Comparison of ENCODE assay signal across 35 cellular contexts in genomic region chr3:37708789-37709188, GRCh38.
"Had no signal": no experiment of that assay in that cellular context is flagged by ENCODE, and none has a peak within 500 bp of the region (broad histone marks: within the 10 kb centered on the region; RNA-seq: fewer than 3 reads in every experiment).

No MANE protein-coding gene starts in this region.

- H3K36me3 Mint-ChIP-seq: activated CD4-positive, alpha-beta memory T cell treated with anti-CD3 and anti-CD28 coated beads for 36 hours; activated naive CD4-positive, alpha-beta T cell treated with anti-CD3 and anti-CD28 coated beads, Interleukin-2, amount 50 U/mL, for 72 hours; activated naive CD8-positive, alpha-beta T cell treated with anti-CD3 and anti-CD28 coated beads for 36 hours had no signal

- H3K27me3 ChIP-seq: adrenal gland, body of pancreas, brain microvascular endothelial cell, breast epithelium had no signal

- H3K4me3 ChIP-seq: adrenal gland, body of pancreas, breast epithelium had no signal

- H3K9me3 ChIP-seq: adrenal gland, body of pancreas, breast epithelium had no signal

- H3K4me3 Mint-ChIP-seq: activated B cell treated with CpG ODN at 0.5 μM for 24 hours; activated CD4-positive, alpha-beta memory T cell treated with anti-CD3 and anti-CD28 coated beads for 36 hours; activated CD4-positive, alpha-beta T cell treated with anti-CD3 and anti-CD28 coated beads, Interleukin-2, amount 10 ng/mL, durations not matched to agents 24 days and 14 days; activated CD8-positive, alpha-beta T cell treated with anti-CD3 and anti-CD28 coated beads for 36 hours; activated naive CD4-positive, alpha-beta T cell treated with anti-CD3 and anti-CD28 coated beads for 36 hours; activated naive CD8-positive, alpha-beta T cell treated with anti-CD3 and anti-CD28 coated beads for 36 hours; activated T-cell treated with anti-CD3 and anti-CD28 coated beads, Interleukin-2, amount 50 U/mL, for 4 hours; activated T-cell treated with anti-CD3 and anti-CD28 coated beads, Interleukin-2, amount 50 U/mL, for 72 hours; activated T-helper 1 cell treated with anti-CD3 and anti-CD28 coated beads, Interleukin-12 subunit alpha, Interleukin-12 subunit beta, Interleukin-2, Interleukin-4 antibody, amounts not matched to agents 30 ng/mL and 10 ng/mL and 1 ng/mL, durations not matched to agents 14 hours and 24 hours and 36 hours; activated T-helper 17 cell treated with anti-CD3 and anti-CD28 coated beads, Interleukin-2, amount 50 U/mL, for 72 hours; T-helper 1 cell treated with Interleukin-12 subunit alpha and Interleukin-12 subunit beta and Interleukin-4 antibody, amounts not matched to agents 30 μg/mL and 1 μg/mL, for 36 hours; T-helper 2 cell treated with Interferon-gamma antibody and Interleukin-4, amounts not matched to agents 5 μg/mL and 100 μg/mL, for 36 hours had no signal

- H3K27ac Mint-ChIP-seq: activated B cell treated with CpG ODN at 0.5 μM for 24 hours; activated CD4-positive, alpha-beta memory T cell treated with anti-CD3 and anti-CD28 coated beads for 36 hours; activated CD4-positive, alpha-beta T cell treated with anti-CD3 and anti-CD28 coated beads, Interleukin-2, amount 10 ng/mL, durations not matched to agents 24 days and 14 days; activated CD8-positive, alpha-beta T cell treated with anti-CD3 and anti-CD28 coated beads for 36 hours; activated naive CD4-positive, alpha-beta T cell treated with anti-CD3 and anti-CD28 coated beads for 36 hours; activated naive CD4-positive, alpha-beta T cell treated with anti-CD3 and anti-CD28 coated beads, Interleukin-2, amount 50 U/mL, for 72 hours; activated naive CD8-positive, alpha-beta T cell treated with anti-CD3 and anti-CD28 coated beads for 36 hours; activated T-cell treated with anti-CD3 and anti-CD28 coated beads, Interleukin-2, amount 50 U/mL, for 72 hours; activated T-helper 1 cell treated with anti-CD3 and anti-CD28 coated beads, Interleukin-12 subunit alpha, Interleukin-12 subunit beta, Interleukin-2, Interleukin-4 antibody, amounts not matched to agents 30 ng/mL and 10 ng/mL and 1 ng/mL, durations not matched to agents 14 hours and 24 hours and 36 hours; activated T-helper 17 cell treated with anti-CD3 and anti-CD28 coated beads, Interleukin-2, amount 50 U/mL, for 72 hours; T-helper 1 cell treated with Interleukin-12 subunit alpha and Interleukin-12 subunit beta and Interleukin-4 antibody, amounts not matched to agents 30 μg/mL and 1 μg/mL, for 36 hours; T-helper 2 cell treated with Interferon-gamma antibody and Interleukin-4, amounts not matched to agents 5 μg/mL and 100 μg/mL, for 36 hours had no signal

- H3K4me1 ChIP-seq: body of pancreas, breast epithelium had no signal

- H3K27ac ChIP-seq: body of pancreas, brain microvascular endothelial cell, breast epithelium, VCaP had no signal

- H3K36me3 ChIP-seq: adrenal gland, brain microvascular endothelial cell, breast epithelium had no signal

- DNase-seq: activated B cell treated with CpG ODN at 0.5 μM for 24 hours; activated CD4-positive, alpha-beta memory T cell treated with anti-CD3 and anti-CD28 coated beads for 36 hours; activated CD4-positive, alpha-beta T cell treated with anti-CD3 and anti-CD28 coated beads for 4 hours; activated CD4-positive, alpha-beta T cell treated with anti-CD3 and anti-CD28 coated beads, Interleukin-2, amount 10 ng/mL, durations not matched to agents 24 days and 14 days; activated CD4-positive, alpha-beta T cell treated with anti-CD3 and anti-CD28 coated beads, Interleukin-2, amount 50 U/mL, for 1 hour; activated CD4-positive, alpha-beta T cell treated with anti-CD3 and anti-CD28 coated beads, Interleukin-2, amount 50 U/mL, for 4 hours; activated CD4-positive, CD25-positive, alpha-beta regulatory T cell treated with anti-CD3 and anti-CD28 coated beads, Interleukin-2, amount 50 U/mL, for 72 hours; activated CD8-positive, alpha-beta memory T cell treated with anti-CD3 and anti-CD28 coated beads, Interleukin-2, amount 50 U/mL, for 4 hours; activated CD8-positive, alpha-beta T cell treated with anti-CD3 and anti-CD28 coated beads for 36 hours; activated effector memory CD4-positive, alpha-beta T cell treated with anti-CD3 and anti-CD28 coated beads, Interleukin-2, amount 50 U/mL, for 16 hours; activated gamma-delta T cell treated with Interleukin-2 at 50 U/mL for 16 hours; activated naive CD4-positive, alpha-beta T cell; activated naive CD4-positive, alpha-beta T cell treated with anti-CD3 and anti-CD28 coated beads for 36 hours; activated naive CD4-positive, alpha-beta T cell treated with anti-CD3 and anti-CD28 coated beads, Interleukin-2, amount 50 U/mL, for 16 hours; activated naive CD8-positive, alpha-beta T cell treated with anti-CD3 and anti-CD28 coated beads for 36 hours; activated T-cell treated with anti-CD3 and anti-CD28 coated beads for 4 hours; activated T-cell treated with anti-CD3 and anti-CD28 coated beads, Interleukin-2, amount 50 U/mL, for 1 hour; activated T-cell treated with anti-CD3 and anti-CD28 coated beads, Interleukin-2, amount 50 U/mL, for 4 hours; activated T-cell treated with anti-CD3 and anti-CD28 coated beads, Interleukin-2, amount 50 U/mL, for 72 hours; amniotic stem cell; aorta; body of pancreas; brain microvascular endothelial cell; central memory CD4-positive, alpha-beta T cell; T-helper 1 cell; T-helper 2 cell; T-helper 9 cell had no signal

- H3K9me3 Mint-ChIP-seq: activated B cell treated with CpG ODN at 0.5 μM for 24 hours; activated CD4-positive, alpha-beta memory T cell treated with anti-CD3 and anti-CD28 coated beads for 36 hours; activated CD4-positive, alpha-beta T cell treated with anti-CD3 and anti-CD28 coated beads, Interleukin-2, amount 10 ng/mL, durations not matched to agents 24 days and 14 days; activated CD8-positive, alpha-beta T cell treated with anti-CD3 and anti-CD28 coated beads for 36 hours; activated naive CD4-positive, alpha-beta T cell treated with anti-CD3 and anti-CD28 coated beads for 36 hours; activated naive CD4-positive, alpha-beta T cell treated with anti-CD3 and anti-CD28 coated beads, Interleukin-2, amount 50 U/mL, for 72 hours; activated naive CD8-positive, alpha-beta T cell treated with anti-CD3 and anti-CD28 coated beads for 36 hours; activated T-cell treated with anti-CD3 and anti-CD28 coated beads, Interleukin-2, amount 50 U/mL, for 4 hours; activated T-cell treated with anti-CD3 and anti-CD28 coated beads, Interleukin-2, amount 50 U/mL, for 72 hours; activated T-helper 1 cell treated with anti-CD3 and anti-CD28 coated beads, Interleukin-12 subunit alpha, Interleukin-12 subunit beta, Interleukin-2, Interleukin-4 antibody, amounts not matched to agents 30 ng/mL and 10 ng/mL and 1 ng/mL, durations not matched to agents 14 hours and 24 hours and 36 hours; activated T-helper 17 cell treated with anti-CD3 and anti-CD28 coated beads, Interleukin-2, amount 50 U/mL, for 72 hours; T-helper 1 cell treated with Interleukin-12 subunit alpha and Interleukin-12 subunit beta and Interleukin-4 antibody, amounts not matched to agents 30 μg/mL and 1 μg/mL, for 36 hours; T-helper 2 cell treated with Interferon-gamma antibody and Interleukin-4, amounts not matched to agents 5 μg/mL and 100 μg/mL, for 36 hours had no signal

- H3K4me1 Mint-ChIP-seq: activated B cell treated with CpG ODN at 0.5 μM for 24 hours; activated naive CD8-positive, alpha-beta T cell treated with anti-CD3 and anti-CD28 coated beads for 36 hours; activated T-helper 17 cell treated with anti-CD3 and anti-CD28 coated beads, Interleukin-2, amount 50 U/mL, for 72 hours had no signal

- ATAC-seq: activated CD8-positive, alpha-beta T cell treated with anti-CD3 and anti-CD28 coated beads for 36 hours; activated naive CD4-positive, alpha-beta T cell treated with anti-CD3 and anti-CD28 coated beads, Interleukin-2, amount 50 U/mL, for 72 hours; activated T-cell treated with anti-CD3 and anti-CD28 coated beads, Interleukin-2, amount 50 U/mL, for 4 hours; activated T-cell treated with anti-CD3 and anti-CD28 coated beads, Interleukin-2, amount 50 U/mL, for 72 hours; activated T-helper 17 cell treated with anti-CD3 and anti-CD28 coated beads, Interleukin-2, amount 50 U/mL, for 72 hours; body of pancreas had no signal
